Comparison of ENCODE assay signal across 9 cellular contexts in genomic region chr19:45251452-45252354, GRCh38. TPM values are rescaled to one million over a fixed set of nuclear protein-coding genes. Genes with fewer than 3 reads are reported as not detected.
A peak's percentile ranks its signal among the peaks of the same experiment; 100 is the strongest.
DNase-seq lines count a peak whose midpoint lies in the region; TF ChIP-seq lines count a peak whose summit lies in the region.
"Had no signal": no experiment of that assay in that cellular context is flagged by ENCODE, and none has a peak within 500 bp of the region (broad histone marks: within the 10 kb centered on the region; RNA-seq: fewer than 3 reads in every experiment).

No MANE protein-coding gene starts in this region.

- no peak for TF ChIP-seq POLR2A in Peyer's patch (IDR thresholded peaks at IDR 0.05)

- peak overlapping the region; percentile 53 to 60 for H3K9ac ChIP-seq in mucosa of rectum (ENCODE audit: low read depth in 1 of 2, low read length in 2 of 2)

- TF ChIP-seq CTCF in Peyer's patch (IDR thresholded peaks at IDR 0.05), result no peak

- H3K27ac ChIP-seq in Peyer's patch, result peak overlapping the region; percentile 66 to 78 (median 73)
- no peak overlapping the region for H3K27ac ChIP-seq in mucosa of rectum (ENCODE audit: low read depth in 2 of 2, low read length in 2 of 2)

- H3K4me1 ChIP-seq in Peyer's patch (peaks cover 0 to 36% (median 13%) of the 10 kb centered on the region in 4 donors), mucosa of rectum (ENCODE audit: control insufficient read depth in 2 of 2, insufficient read depth in 2 of 2, low read length in 2 of 2) (peaks cover 7 to 18% of the 10 kb centered on the region in 2 donors)

- DNase-seq in Peyer's patch (no peak), ecto neural progenitor cell (ENCODE audit: low spot score) (peak; percentile 67), NCI-H146 treated with DMSO at 0.1 percent for 48 hours (lab: John Stamatoyannopoulos, UW; ENCODE audit: unreplicated experiment) (no peak), DMS153 (lab: John Stamatoyannopoulos, UW) (no peak), NCI-H187 (lab: John Stamatoyannopoulos, UW) (no peak), NCI-H2107 treated with DMSO at 0.1 percent for 48 hours (lab: John Stamatoyannopoulos, UW; ENCODE audit: unreplicated experiment) (no peak)

- H3K27me3 ChIP-seq in Peyer's patch (no peaks in the 10 kb centered on the region), mucosa of rectum (ENCODE audit: control insufficient read depth in 2 of 2, insufficient read depth in 2 of 2, low read length in 2 of 2) (no peaks in the 10 kb centered on the region)

- peak overlapping the region; percentile 85 for H3K4me3 ChIP-seq in GM08714 (ENCODE audit: low read length)
- peak overlapping the region; percentile 81 to 100 (median 91) for H3K4me3 ChIP-seq in Peyer's patch
- H3K4me3 ChIP-seq in mucosa of rectum (ENCODE audit: low read length in 2 of 2), result peak overlapping the region; percentile 65 to 72

- H3K36me3 ChIP-seq in Peyer's patch (no peaks in the 10 kb centered on the region), mucosa of rectum (ENCODE audit: control insufficient read depth in 2 of 2, insufficient read depth in 2 of 2, low read length in 2 of 2) (no peaks in the 10 kb centered on the region)

- H3K9me3 ChIP-seq in Peyer's patch, result no peaks in the 10 kb centered on the region
- H3K9me3 ChIP-seq in mucosa of rectum (ENCODE audit: control insufficient read depth in 2 of 2, low read length in 2 of 2), result no peaks in the 10 kb centered on the region

RNA-seq across cellular contexts. Expression of gene MARK4, which starts 0.6 kb away (rescaled TPM):
- total RNA-seq in Peyer's patch, result 10 to 100 TPM in 3 of 4 donors, 1 to 10 TPM in 1; 8.1 to 63.5 (median 23.4) TPM

RNA-seq across cellular contexts. Expression of gene EXOC3L2, which starts 6.5 kb away (rescaled TPM):
- total RNA-seq in Peyer's patch, result 1 to 10 TPM; 1.5 to 8.3 (median 1.5) TPM
- total RNA-seq: SK-MEL-5 had no signal

Comparison
In these comparisons a context has a peak if more than half of its experiments do, and no peak if none do; other contexts are left out.
1. H3K27ac ChIP-seq: peak in Peyer's patch (4 of 4); none in mucosa of rectum (0 of 2).
2. Peak in every context shown above with its lines, with median percentiles within 50 percentile points of each other: H3K4me3 ChIP-seq.